ENCODE assay signal across 14 cellular contexts in the genomic region with DNA sequence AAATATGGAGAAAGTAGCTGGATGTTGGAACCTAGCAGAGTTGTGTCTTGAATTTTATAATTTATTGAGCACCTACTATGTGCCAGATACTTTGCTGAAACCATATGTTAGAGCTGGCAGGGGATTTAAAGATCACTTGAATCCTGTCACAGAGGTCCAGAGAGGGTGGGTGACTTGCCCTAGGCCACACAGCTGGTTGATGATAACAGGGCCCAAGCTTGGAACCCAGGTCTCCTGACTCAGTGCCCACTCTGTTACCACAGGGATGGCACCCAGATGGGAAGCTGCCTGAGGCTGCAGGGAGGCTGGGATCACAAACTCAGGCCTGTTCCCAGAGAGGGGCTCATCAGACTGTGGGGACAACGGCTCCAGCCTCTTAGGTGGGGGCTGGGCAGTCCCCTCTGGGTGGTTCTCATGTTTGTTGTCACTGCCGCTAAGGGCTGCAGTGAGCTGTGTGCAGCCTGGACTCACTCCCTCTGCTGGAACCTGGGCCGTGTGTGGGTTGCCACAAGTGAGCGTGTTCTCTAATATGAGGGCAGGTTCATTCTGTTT. TPM values are rescaled to one million over a fixed set of nuclear protein-coding genes. Genes with fewer than 3 reads are reported as not detected.
"Had no signal": no experiment of that assay in that cellular context is flagged by ENCODE, and none has a peak within 500 bp of the region (broad histone marks: within the 10 kb centered on the region; RNA-seq: fewer than 3 reads in every experiment).

No MANE protein-coding gene starts in this region.

- H2AFZ ChIP-seq: neural progenitor cell had no signal

- H3K36me3 Mint-ChIP-seq: activated naive CD8-positive, alpha-beta T cell treated with anti-CD3 and anti-CD28 coated beads for 36 hours; neural progenitor cell; stimulated activated memory B cell treated with anti-CD40 and anti-IgM and Interleukin-4, amounts not matched to agents 10 μg/mL and 1 μg/mL and 100 μg/mL, for 72 hours had no signal

- H3K4me3 Mint-ChIP-seq: neural progenitor cell; stimulated activated memory B cell treated with anti-CD40 and anti-IgM and Interleukin-4, amounts not matched to agents 10 μg/mL and 1 μg/mL and 100 μg/mL, for 72 hours had no signal

- H3K4me1 ChIP-seq: foreskin keratinocyte, neural progenitor cell, uterus had no signal

- H3K4me2 ChIP-seq: neural progenitor cell, smooth muscle cell had no signal

- H3K27ac Mint-ChIP-seq: activated naive CD8-positive, alpha-beta T cell treated with anti-CD3 and anti-CD28 coated beads for 36 hours; neural progenitor cell; stimulated activated memory B cell treated with anti-CD40 and anti-IgM and Interleukin-4, amounts not matched to agents 10 μg/mL and 1 μg/mL and 100 μg/mL, for 72 hours had no signal

- H3K27me3 Mint-ChIP-seq: activated naive CD8-positive, alpha-beta T cell treated with anti-CD3 and anti-CD28 coated beads for 36 hours had no signal

- H3K9ac ChIP-seq: neural progenitor cell had no signal

- H3K27me3 ChIP-seq: foreskin keratinocyte, right atrium auricular region, uterus had no signal

- H3K9me3 Mint-ChIP-seq: activated naive CD8-positive, alpha-beta T cell treated with anti-CD3 and anti-CD28 coated beads for 36 hours; neural progenitor cell; stimulated activated memory B cell treated with anti-CD40 and anti-IgM and Interleukin-4, amounts not matched to agents 10 μg/mL and 1 μg/mL and 100 μg/mL, for 72 hours had no signal

- DNase-seq: activated CD4-positive, alpha-beta T cell treated with anti-CD3 and anti-CD28 coated beads for 1 hour; activated CD4-positive, alpha-beta T cell treated with anti-CD3 and anti-CD28 coated beads, Interleukin-2, amount 50 U/mL, for 48 hours; activated gamma-delta T cell treated with Interleukin-2 at 50 U/mL for 16 hours; activated naive CD8-positive, alpha-beta T cell treated with anti-CD3 and anti-CD28 coated beads for 36 hours; activated T-cell treated with anti-CD3 and anti-CD28 coated beads, Interleukin-2, amount 50 U/mL, for 48 hours; foreskin keratinocyte; mammary epithelial cell; T-helper 9 cell; tibial artery; uterus had no signal

- H3K27ac ChIP-seq: foreskin keratinocyte, neural progenitor cell, tibial artery, uterus had no signal

- H3K9me3 ChIP-seq: right atrium auricular region, tibial artery, uterus had no signal

- H3K4me3 ChIP-seq: neural progenitor cell, right atrium auricular region, smooth muscle cell, tibial artery, uterus had no signal

- H3K36me3 ChIP-seq: neural progenitor cell, right atrium auricular region, tibial artery, uterus had no signal

- ATAC-seq: stimulated activated memory B cell treated with anti-CD40 and anti-IgM and Interleukin-4, amounts not matched to agents 10 μg/mL and 1 μg/mL and 100 μg/mL, for 72 hours had no signal

RNA-seq across cellular contexts. Expression of a gene that starts 18.6 kb away (rescaled TPM):
- total RNA-seq: smooth muscle cell had no signal
- polyA plus RNA-seq: smooth muscle cell had no signal
